8 cellular contexts compared by ENCODE assay signal in genomic region chr4:186669159-186669720, GRCh38. TPM values are rescaled to one million over a fixed set of nuclear protein-coding genes. Genes with fewer than 3 reads are reported as not detected.
A peak's percentile ranks its signal among the peaks of the same experiment; 100 is the strongest.
DNase-seq lines count a peak whose midpoint lies in the region; ATAC-seq, FAIRE-seq and TF ChIP-seq lines count a peak whose summit lies in the region.

No MANE protein-coding gene starts in this region.

- no peak overlapping the region for H3K27ac ChIP-seq in naive thymus-derived CD4-positive, alpha-beta T cell (ENCODE audit: low read depth, low read length)

- H3K4me1 Mint-ChIP-seq in Caco-2 (ENCODE audit: low read depth, unreplicated experiment) = peaks cover 9% of the 10 kb centered on the region
- no peaks in the 10 kb centered on the region for H3K4me1 Mint-ChIP-seq in activated CD4-positive, alpha-beta T cell treated with anti-CD3 and anti-CD28 coated beads for 36 hours
- no peaks in the 10 kb centered on the region for H3K4me1 Mint-ChIP-seq in naive thymus-derived CD4-positive, alpha-beta T cell

- no peak overlapping the region for H3K27ac Mint-ChIP-seq in Caco-2 (ENCODE audit: unreplicated experiment)
- no peak overlapping the region for H3K27ac Mint-ChIP-seq in activated CD4-positive, alpha-beta T cell treated with anti-CD3 and anti-CD28 coated beads for 36 hours
- H3K27ac Mint-ChIP-seq in naive thymus-derived CD4-positive, alpha-beta T cell = no peak overlapping the region

- DNase-seq in Caco-2 = peak in 1 of 2 experiments; percentile 32
- peak; percentile 14 for DNase-seq in NCI-H1694 (lab: John Stamatoyannopoulos, UW)
- peak; percentile 59 for DNase-seq in midbrain (lab: John Stamatoyannopoulos, UW)
- DNase-seq in activated CD4-positive, alpha-beta T cell treated with anti-CD3 and anti-CD28 coated beads for 36 hours = no peak
- DNase-seq in naive thymus-derived CD4-positive, alpha-beta T cell = no peak

- peaks cover 6% of the 10 kb centered on the region for H3K36me3 Mint-ChIP-seq in Caco-2 (ENCODE audit: insufficient read depth, unreplicated experiment)
- no peaks in the 10 kb centered on the region for H3K36me3 Mint-ChIP-seq in activated CD4-positive, alpha-beta T cell treated with anti-CD3 and anti-CD28 coated beads for 36 hours (ENCODE audit: low read depth)
- H3K36me3 Mint-ChIP-seq in naive thymus-derived CD4-positive, alpha-beta T cell = no peaks in the 10 kb centered on the region

- TF ChIP-seq CTCF in Caco-2 (IDR thresholded peaks at IDR 0.05; ENCODE audit: insufficient read depth in 1 of 2, low read depth in 1 of 2, low read length in 1 of 2, severe bottlenecking in 1 of 2, unreplicated experiment in 1 of 2) = peak; percentile 37 to 48

- FAIRE-seq in endometrium (lab: Jason Lieb, UNC) = peak; percentile 93

- intact Hi-C loops in Caco-2 (cut with micrococcal nuclease; ENCODE audit: unreplicated experiment) = loop anchor here (1.0 kb wide), 3 partner anchors 51 to 277 kb away; no protein-coding TSS in a partner anchor
- intact Hi-C loops in activated CD4-positive, alpha-beta T cell treated with anti-CD3 and anti-CD28 coated beads for 36 hours (cut with DNase I, micrococcal nuclease) = no loop called here
- intact Hi-C loops in naive thymus-derived CD4-positive, alpha-beta T cell (cut with micrococcal nuclease) = no loop called here

- POLR2A ChIA-PET in Caco-2 (lab: Charles Lee) = interaction anchor here (1.0 kb wide), 1 partner anchor 54 kb away, joined by 7 read pairs; the partner anchor contains the start of gene FAT1
- POLR2A ChIA-PET in activated CD4-positive, alpha-beta T cell treated with anti-CD3 and anti-CD28 coated beads for 36 hours (lab: Charles Lee) = no interaction called here
- POLR2A ChIA-PET in naive thymus-derived CD4-positive, alpha-beta T cell (lab: Charles Lee) = no interaction called here

- H3K27me3 ChIP-seq in Caco-2 (replicated peaks; ENCODE audit: control insufficient read depth, insufficient read depth, low read length) = no peaks in the 10 kb centered on the region
- no peaks in the 10 kb centered on the region for H3K27me3 ChIP-seq in naive thymus-derived CD4-positive, alpha-beta T cell (ENCODE audit: control insufficient read depth in 2 of 2, insufficient read depth in 2 of 2, low read length in 2 of 2)

- no peak overlapping the region for H3K4me3 Mint-ChIP-seq in Caco-2 (ENCODE audit: unreplicated experiment)
- H3K4me3 Mint-ChIP-seq in activated CD4-positive, alpha-beta T cell treated with anti-CD3 and anti-CD28 coated beads for 36 hours = no peak overlapping the region
- no peak overlapping the region for H3K4me3 Mint-ChIP-seq in naive thymus-derived CD4-positive, alpha-beta T cell

- no peaks in the 10 kb centered on the region for H3K27me3 Mint-ChIP-seq in Caco-2 (ENCODE audit: insufficient read depth, unreplicated experiment)
- peaks cover 2% of the 10 kb centered on the region for H3K27me3 Mint-ChIP-seq in activated CD4-positive, alpha-beta T cell treated with anti-CD3 and anti-CD28 coated beads for 36 hours
- peaks cover 0 to 26% (median 4%) of the 10 kb centered on the region in 5 donors for H3K27me3 Mint-ChIP-seq in naive thymus-derived CD4-positive, alpha-beta T cell

- no peak overlapping the region for H3K4me3 ChIP-seq in Caco-2 (ENCODE audit: low read depth, low read length)
- no peak overlapping the region for H3K4me3 ChIP-seq in naive thymus-derived CD4-positive, alpha-beta T cell (ENCODE audit: low read length)

- no TSS peak for BruUV-seq in Caco-2 (replicated peaks; lab: Mats Ljungman, UMichigan)

- no peaks in the 10 kb centered on the region for H3K9me3 Mint-ChIP-seq in Caco-2 (ENCODE audit: unreplicated experiment)
- no peaks in the 10 kb centered on the region for H3K9me3 Mint-ChIP-seq in activated CD4-positive, alpha-beta T cell treated with anti-CD3 and anti-CD28 coated beads for 36 hours (ENCODE audit: low read depth)
- H3K9me3 Mint-ChIP-seq in naive thymus-derived CD4-positive, alpha-beta T cell = peaks cover 0 to 9% (median 0%) of the 10 kb centered on the region in 11 donors

- H3K36me3 ChIP-seq in Caco-2 (ENCODE audit: control insufficient read depth, insufficient read depth, low read length) = no peaks in the 10 kb centered on the region
- H3K36me3 ChIP-seq in naive thymus-derived CD4-positive, alpha-beta T cell (ENCODE audit: control insufficient read depth in 2 of 3, insufficient read depth in 3 of 3, low read length in 3 of 3) = no peaks in the 10 kb centered on the region

- H3K9me3 ChIP-seq in Caco-2 = no peaks in the 10 kb centered on the region
- no peaks in the 10 kb centered on the region for H3K9me3 ChIP-seq in naive thymus-derived CD4-positive, alpha-beta T cell (ENCODE audit: control insufficient read depth in 2 of 3, low read length in 3 of 3)

- CTCF ChIA-PET in Caco-2 (lab: Charles Lee) = interaction anchor here (0.6 to 1.1 kb wide), 7 partner anchors 11 to 54 kb away, joined by 3 to 6 read pairs (median 4); partner anchors contain the start of gene FAT1
- CTCF ChIA-PET in activated CD4-positive, alpha-beta T cell treated with anti-CD3 and anti-CD28 coated beads for 36 hours (lab: Charles Lee) = no interaction called here
- CTCF ChIA-PET in naive thymus-derived CD4-positive, alpha-beta T cell (lab: Charles Lee) = no interaction called here

- peaks cover 15% of the 10 kb centered on the region; the same call in 1 of the 2 replicates for H3K4me1 ChIP-seq in Caco-2
- H3K4me1 ChIP-seq in naive thymus-derived CD4-positive, alpha-beta T cell (ENCODE audit: control insufficient read depth in 2 of 2, insufficient read depth in 2 of 2, low read length in 2 of 2) = no peaks in the 10 kb centered on the region

- ATAC-seq in activated CD4-positive, alpha-beta T cell treated with anti-CD3 and anti-CD28 coated beads for 36 hours = no peak
- ATAC-seq in naive thymus-derived CD4-positive, alpha-beta T cell = no peak
- ATAC-seq in GM18498 (IDR thresholded peaks at IDR 0.05; ENCODE audit: unreplicated experiment) (no peak), GM21717 (IDR thresholded peaks at IDR 0.05; ENCODE audit: unreplicated experiment) (no peak)

RNA-seq across cellular contexts. Expression of gene FAT1, which starts 54.4 kb away (rescaled TPM):
- 135 and 141 TPM in 2 replicates for total RNA-seq in Caco-2 (2022)
- total RNA-seq in activated CD4-positive, alpha-beta T cell treated with anti-CD3 and anti-CD28 coated beads for 36 hours = under 1 TPM; 0.02 to 0.05 TPM
- under 1 TPM in 1 of 5 experiments, not detected in 4; 0.05 TPM for total RNA-seq in naive thymus-derived CD4-positive, alpha-beta T cell
- polyA plus RNA-seq in naive thymus-derived CD4-positive, alpha-beta T cell = not detected

Comparison
In these comparisons a context has a peak if more than half of its experiments do, and no peak if none do; other contexts are left out.
1. DNase-seq: peak in NCI-H1694 (single experiment) and midbrain (single experiment); none in activated CD4-positive, alpha-beta T cell treated with anti-CD3 and anti-CD28 coated beads for 36 hours (single experiment) and naive thymus-derived CD4-positive, alpha-beta T cell (0 of 9).
2. RNA of gene FAT1, which starts 54.4 kb away (total RNA-seq): 135 to 141 TPM in Caco-2; 0.02 to 0.05 TPM in activated CD4-positive, alpha-beta T cell treated with anti-CD3 and anti-CD28 coated beads for 36 hours and 0.05 TPM in naive thymus-derived CD4-positive, alpha-beta T cell; every median in the first group is over 100 times any median in the second.